Comparison of ENCODE assay signal across 18 cellular contexts in the genomic region with DNA sequence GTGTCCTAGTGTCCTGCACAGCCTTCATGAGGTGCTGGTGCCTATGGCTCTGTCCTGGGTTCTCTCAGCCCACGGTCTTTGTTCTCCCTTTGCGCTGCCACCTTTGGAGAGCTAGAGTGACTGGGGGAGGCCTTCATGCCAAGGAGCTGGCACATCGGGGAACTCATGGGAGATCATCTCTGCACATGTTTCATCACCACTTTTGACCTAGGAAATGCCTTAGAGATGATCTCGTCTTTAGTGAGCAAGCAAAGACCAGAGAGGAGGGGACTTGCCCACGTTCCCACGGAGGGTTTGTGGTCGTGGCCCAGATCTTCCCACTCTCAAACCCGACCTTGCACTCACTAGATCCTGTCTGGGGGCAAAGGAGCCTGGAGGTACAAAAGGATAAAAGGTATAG. TPM values are rescaled to one million over a fixed set of nuclear protein-coding genes. Genes with fewer than 3 reads are reported as not detected.
DNase-seq lines count a peak whose midpoint lies in the region; ATAC-seq, FAIRE-seq and TF ChIP-seq lines count a peak whose summit lies in the region.
"Had no signal": no experiment of that assay in that cellular context is flagged by ENCODE, and none has a peak within 500 bp of the region (broad histone marks: within the 10 kb centered on the region; RNA-seq: fewer than 3 reads in every experiment).

No MANE protein-coding gene starts in this region.

- FAIRE-seq in bronchial epithelial cell (lab: Jason Lieb, UNC) = no peak
- peak; percentile 23 for FAIRE-seq in urothelium cell line (lab: Jason Lieb, UNC)
- FAIRE-seq in H54 (lab: Jason Lieb, UNC) = no peak
- FAIRE-seq: A549, kidney, RCC 7860 had no signal

- DNase-seq in cardiac septum (ENCODE audit: low spot score) = peak; percentile 33
- no peak for DNase-seq in right atrium auricular region (ENCODE audit: low spot score)
- peak; percentile 85 for DNase-seq in bronchial epithelial cell (ENCODE audit: low read depth)
- DNase-seq in iris pigment epithelial cell (ENCODE audit: low read depth) = peak; percentile 63
- no peak for DNase-seq in urothelium cell line (ENCODE audit: low spot score)
- no peak for DNase-seq in head of caudate nucleus
- DNase-seq in H54 (ENCODE audit: insufficient read length, low spot score) = no peak
- DNase-seq: activated CD4-positive, alpha-beta memory T cell treated with anti-CD3 and anti-CD28 coated beads for 36 hours; activated T-cell treated with anti-CD3 and anti-CD28 coated beads, Interleukin-2, amount 50 U/mL, for 24 hours; CD8-positive, alpha-beta T cell; central memory CD4-positive, alpha-beta T cell; kidney; NCI-H2107; stomach had no signal

- no peak for TF ChIP-seq POLR2A in H54 (IDR thresholded peaks at IDR 0.05; ENCODE audit: low read depth, low read length)

- no peaks in the 10 kb centered on the region for H3K4me1 ChIP-seq in right atrium auricular region
- H3K4me1 ChIP-seq: A549, stomach had no signal

- H3K9me3 ChIP-seq in right atrium auricular region = no peaks in the 10 kb centered on the region
- H3K9me3 ChIP-seq: A549, stomach, vagina had no signal

- TF ChIP-seq CTCF in right atrium auricular region (IDR thresholded peaks at IDR 0.05) (no peak), bronchial epithelial cell (IDR thresholded peaks at IDR 0.05; ENCODE audit: insufficient read depth, low read length, severe bottlenecking) (no peak)

- H3K4me3 ChIP-seq in right atrium auricular region = no peak overlapping the region
- no peak overlapping the region for H3K4me3 ChIP-seq in bronchial epithelial cell (ENCODE audit: low read depth, low read length)
- H3K4me3 ChIP-seq: A549, stomach, vagina had no signal

- intact Hi-C loops in cardiac septum (cut with DNase I) (no loop called here), head of caudate nucleus (cut with DNase I) (no loop called here)

- no peak for ATAC-seq in HG02759 (IDR thresholded peaks at IDR 0.05; ENCODE audit: unreplicated experiment)
- ATAC-seq: A549; CD8-positive, alpha-beta T cell had no signal

- H3K36me3 ChIP-seq in right atrium auricular region (no peaks in the 10 kb centered on the region), bronchial epithelial cell (ENCODE audit: control insufficient read depth, insufficient read depth, low read length) (no peaks in the 10 kb centered on the region)
- H3K36me3 ChIP-seq: stomach, vagina had no signal

- H3K27me3 ChIP-seq in right atrium auricular region (no peaks in the 10 kb centered on the region), bronchial epithelial cell (ENCODE audit: control insufficient read depth, insufficient read depth, low read length) (no peaks in the 10 kb centered on the region)
- H3K27me3 ChIP-seq: vagina had no signal

- no peak overlapping the region for H3K27ac ChIP-seq in right atrium auricular region
- H3K27ac ChIP-seq: A549, stomach, vagina had no signal

RNA-seq across cellular contexts. Expression of a gene that starts 23.5 kb away (rescaled TPM):
- 0.05 TPM for total RNA-seq in cardiac septum
- total RNA-seq in right atrium auricular region = not detected
- total RNA-seq in bronchial epithelial cell = not detected in 2 replicates
- total RNA-seq: activated CD4-positive, alpha-beta memory T cell treated with anti-CD3 and anti-CD28 coated beads for 36 hours; CD8-positive, alpha-beta T cell; kidney; vagina had no signal

Comparison
In these comparisons a context has a peak if more than half of its experiments do, and no peak if none do; other contexts are left out.
1. DNase-seq: peak in cardiac septum (single experiment), bronchial epithelial cell (single experiment) and iris pigment epithelial cell (single experiment); none in right atrium auricular region (single experiment), urothelium cell line (single experiment), head of caudate nucleus (0 of 42) and H54 (single experiment).